ENCODE assay signal across 20 cellular contexts in the genomic region with DNA sequence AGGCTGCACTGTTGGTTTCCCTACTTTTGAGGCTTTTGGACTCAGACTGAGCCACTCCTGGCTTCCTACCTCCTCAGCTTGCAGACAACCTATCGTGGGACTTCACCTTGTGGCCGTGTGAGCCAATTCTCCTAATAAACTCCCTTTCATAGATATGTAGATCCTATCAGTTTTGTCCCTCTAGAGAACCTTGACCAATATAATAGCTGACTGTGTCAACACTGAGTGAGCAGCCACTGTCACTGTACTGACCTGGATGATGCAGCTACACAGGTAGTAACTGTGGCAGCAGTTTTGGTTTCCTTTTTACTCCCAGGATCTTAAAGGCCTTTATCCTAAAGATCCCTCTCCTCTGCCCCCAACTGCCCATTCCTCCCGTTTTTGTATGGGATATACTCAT.
DNase-seq lines count a peak whose midpoint lies in the region; ATAC-seq, FAIRE-seq and TF ChIP-seq lines count a peak whose summit lies in the region.
"Had no signal": no experiment of that assay in that cellular context is flagged by ENCODE, and none has a peak within 500 bp of the region (broad histone marks: within the 10 kb centered on the region; RNA-seq: fewer than 3 reads in every experiment).

No MANE protein-coding gene starts in this region.

- H3K9me3 Mint-ChIP-seq in stimulated activated effector memory CD8-positive, alpha-beta T cell treated with anti-CD3 and anti-CD28 coated beads, Interleukin-12 subunit alpha, Interleukin-12 subunit beta, amount 100 ng/mL, for 72 hours: no peaks in the 10 kb centered on the region
- H3K9me3 Mint-ChIP-seq: GM23338, H9 had no signal

- H3K27me3 ChIP-seq in right lobe of liver (no peaks in the 10 kb centered on the region), small intestine (ENCODE audit: control insufficient read depth in 2 of 2, insufficient read depth in 2 of 2, low read length in 2 of 2) (no peaks in the 10 kb centered on the region)

- DNase-seq in left colon (no peak), right lobe of liver (no peak), small intestine (peak; percentile 54), substantia nigra (lab: John Stamatoyannopoulos, UW) (no peak), NCI-H345 (lab: John Stamatoyannopoulos, UW) (no peak), globus pallidus (ENCODE audit: low spot score) (no peak)
- no peak for DNase-seq in stimulated activated effector memory CD8-positive, alpha-beta T cell treated with anti-CD3 and anti-CD28 coated beads, Interleukin-12 subunit alpha, Interleukin-12 subunit beta, amount 100 ng/mL, for 72 hours (ENCODE audit: low spot score in 2 of 2)
- DNase-seq: C1 segment of cervical spinal cord; Calu3; CD4-positive, alpha-beta memory T cell; COR-L47; DMS53; DMS79 treated with DMSO at 0.1 percent for 48 hours; GF-D8; H9 had no signal

- H3K4me1 Mint-ChIP-seq in stimulated activated effector memory CD8-positive, alpha-beta T cell treated with anti-CD3 and anti-CD28 coated beads, Interleukin-12 subunit alpha, Interleukin-12 subunit beta, amount 100 ng/mL, for 72 hours: no peaks in the 10 kb centered on the region
- H3K4me1 Mint-ChIP-seq: CD4-positive, alpha-beta memory T cell; GM23338 had no signal

- H3K9me3 ChIP-seq in right lobe of liver (no peaks in the 10 kb centered on the region), small intestine (ENCODE audit: control insufficient read depth, low read depth) (no peaks in the 10 kb centered on the region)

- ATAC-seq in left colon: peak; percentile 31
- peak in 3 of 4 donors; percentile 17 to 87 (median 29) for ATAC-seq in right lobe of liver
- ATAC-seq in stimulated activated effector memory CD8-positive, alpha-beta T cell treated with anti-CD3 and anti-CD28 coated beads, Interleukin-12 subunit alpha, Interleukin-12 subunit beta, amount 100 ng/mL, for 72 hours: no peak
- ATAC-seq: GM23338, HCT116 had no signal

- H3K4me3 ChIP-seq in right lobe of liver (no peak overlapping the region), small intestine (ENCODE audit: low read depth in 1 of 2, low read length in 2 of 2) (no peak overlapping the region)
- H3K4me3 ChIP-seq: GM23338 had no signal

- no peak for TF ChIP-seq POLR2A in right lobe of liver (IDR thresholded peaks at IDR 0.05)

- WGBS in right lobe of liver (ENCODE audit: insufficient coverage, low coverage, low lambda C conversion rate, missing lambda C conversion rate): 29% methylated on average over 3 of the region's 3 CpGs
- WGBS in small intestine, 3 donors: 28 to 60% (median 36%) methylated on average over 3 of the region's 3 CpGs

- H3K36me3 ChIP-seq in right lobe of liver (peaks cover 0 to 2% (median 0%) of the 10 kb centered on the region in 4 donors), small intestine (ENCODE audit: control insufficient read depth in 2 of 2, insufficient read depth in 2 of 2, low read length in 2 of 2) (no peaks in the 10 kb centered on the region)

- TF ChIP-seq CTCF in VCaP (conservative IDR thresholded peaks at IDR 0.05) (0 out of 2 replicates have a peak, but pooled peaks have one; percentile 11), right lobe of liver (IDR thresholded peaks at IDR 0.05) (no peak)

- no peak for FAIRE-seq in small intestine (lab: Jason Lieb, UNC)
- FAIRE-seq: GM12891, GM18507 had no signal

- no peak overlapping the region for H3K4me3 Mint-ChIP-seq in stimulated activated effector memory CD8-positive, alpha-beta T cell treated with anti-CD3 and anti-CD28 coated beads, Interleukin-12 subunit alpha, Interleukin-12 subunit beta, amount 100 ng/mL, for 72 hours
- H3K4me3 Mint-ChIP-seq: CD4-positive, alpha-beta memory T cell; GM23338; H9 had no signal

- peak overlapping the region; percentile 63 for H3K27ac ChIP-seq in VCaP
- H3K27ac ChIP-seq in right lobe of liver: no peak overlapping the region
- no peak overlapping the region for H3K27ac ChIP-seq in small intestine (ENCODE audit: low read depth in 1 of 2, low read length in 1 of 2)
- H3K27ac ChIP-seq in substantia nigra (ENCODE audit: low read depth, low read length, poor library complexity, severe bottlenecking): no peak overlapping the region

- peaks cover 0 to 9% (median 0%) of the 10 kb centered on the region in 4 donors for H3K4me1 ChIP-seq in right lobe of liver
- H3K4me1 ChIP-seq in small intestine (ENCODE audit: control insufficient read depth in 2 of 2, insufficient read depth in 1 of 2, low read depth in 1 of 2, low read length in 1 of 2): peaks cover 0 to 1% of the 10 kb centered on the region in 2 donors

- intact Hi-C loops in left colon (cut with DNase I, micrococcal nuclease) (no loop called here), right lobe of liver (cut with DNase I) (no loop called here)

- no peaks in the 10 kb centered on the region for H3K36me3 Mint-ChIP-seq in stimulated activated effector memory CD8-positive, alpha-beta T cell treated with anti-CD3 and anti-CD28 coated beads, Interleukin-12 subunit alpha, Interleukin-12 subunit beta, amount 100 ng/mL, for 72 hours
- H3K36me3 Mint-ChIP-seq: CD4-positive, alpha-beta memory T cell had no signal

- H3K27ac Mint-ChIP-seq in stimulated activated effector memory CD8-positive, alpha-beta T cell treated with anti-CD3 and anti-CD28 coated beads, Interleukin-12 subunit alpha, Interleukin-12 subunit beta, amount 100 ng/mL, for 72 hours: no peak overlapping the region
- H3K27ac Mint-ChIP-seq: CD4-positive, alpha-beta memory T cell; GM23338 had no signal
